ENCODE assay signal across 19 cellular contexts in genomic region chr3:189748046-189748445, GRCh38.
DNase-seq lines count a peak whose midpoint lies in the region; ATAC-seq, FAIRE-seq and TF ChIP-seq lines count a peak whose summit lies in the region.
"Had no signal": no experiment of that assay in that cellular context is flagged by ENCODE, and none has a peak within 500 bp of the region (broad histone marks: within the 10 kb centered on the region; RNA-seq: fewer than 3 reads in every experiment).

No MANE protein-coding gene starts in this region.

- no peak overlapping the region for H3K4me3 ChIP-seq in bronchial epithelial cell (ENCODE audit: low read depth, low read length)
- H3K4me3 ChIP-seq in mesenchymal stem cell (ENCODE audit: insufficient read depth in 1 of 2, low read depth in 1 of 2, low read length in 2 of 2), result no peak overlapping the region
- H3K4me3 ChIP-seq in MM.1S (ENCODE audit: low read length), result no peak overlapping the region
- H3K4me3 ChIP-seq: BLaER1 treated with 17β-estradiol and CSF1 and Interleukin-3, amounts not matched to agents 10 nM and 100 nM; GM23338; PC-9; SJCRH30 had no signal

- DNase-seq in GM18507 (ENCODE audit: extremely low spot score, insufficient read length, low read depth) (no peak), MV-4-11 (lab: John Stamatoyannopoulos, UW) (peak; percentile 29), OCI-M1 (lab: John Stamatoyannopoulos, UW) (peak; percentile 53), bronchial epithelial cell (ENCODE audit: low read depth) (peak; percentile 17), AG08396 (ENCODE audit: low spot score) (no peak), mesenchymal stem cell (no peak), MM.1S (no peak)
- DNase-seq in stimulated activated naive CD8-positive, alpha-beta T cell treated with anti-CD3 and anti-CD28 coated beads, Interleukin-15, amount 100 ng/mL, for 72 hours, result no peak
- DNase-seq: DMS79, NCI-H1092 treated with DMSO at 0.1 percent for 48 hours, NCI-H2081 treated with DMSO at 0.1 percent for 48 hours, NCI-H446 treated with DMSO at 0.1 percent for 48 hours, PC-9, SJCRH30, T-helper 17 cell had no signal

- no peaks in the 10 kb centered on the region for H4K20me1 ChIP-seq in MM.1S (ENCODE audit: insufficient read depth, low read length)
- H4K20me1 ChIP-seq: BLaER1 treated with 17β-estradiol and CSF1 and Interleukin-3, amounts not matched to agents 10 nM and 100 nM had no signal

- no peak overlapping the region for H2BK120ac ChIP-seq in mesenchymal stem cell (ENCODE audit: low read depth, low read length)

- no peak for ATAC-seq in stimulated activated naive CD8-positive, alpha-beta T cell treated with anti-CD3 and anti-CD28 coated beads, Interleukin-15, amount 100 ng/mL, for 72 hours
- ATAC-seq: GM23338, T-helper 17 cell had no signal

- H2AK5ac ChIP-seq in mesenchymal stem cell (ENCODE audit: low read length, severe bottlenecking), result no peak overlapping the region

- no peak overlapping the region for H2BK15ac ChIP-seq in mesenchymal stem cell (ENCODE audit: low read depth, poor library complexity, severe bottlenecking)

- H3K79me2 ChIP-seq in MM.1S (ENCODE audit: low read length), result no peaks in the 10 kb centered on the region

- no peaks in the 10 kb centered on the region for H3K9me2 ChIP-seq in MM.1S (replicated peaks; ENCODE audit: insufficient read depth, low read length)

- H3K27ac ChIP-seq in mesenchymal stem cell (ENCODE audit: low read length, poor library complexity, severe bottlenecking) (no peak overlapping the region), MM.1S (ENCODE audit: low read length) (no peak overlapping the region)
- H3K27ac ChIP-seq: BLaER1 treated with 17β-estradiol and CSF1 and Interleukin-3, amounts not matched to agents 10 nM and 100 nM; PC-9; RWPE1; SJCRH30 had no signal

- H3K23ac ChIP-seq in mesenchymal stem cell (ENCODE audit: low read length in 2 of 2), result no peak overlapping the region

- H3K27me3 ChIP-seq in bronchial epithelial cell (ENCODE audit: control insufficient read depth, insufficient read depth, low read length), result no peaks in the 10 kb centered on the region
- H3K27me3 ChIP-seq in mesenchymal stem cell (ENCODE audit: control insufficient read depth in 1 of 2, insufficient read depth in 1 of 2, low read length in 2 of 2), result no peaks in the 10 kb centered on the region
- H3K27me3 ChIP-seq in MM.1S (replicated peaks; ENCODE audit: insufficient read depth, low read length), result no peaks in the 10 kb centered on the region
- H3K27me3 ChIP-seq: BLaER1 treated with 17β-estradiol and CSF1 and Interleukin-3, amounts not matched to agents 10 nM and 100 nM; SJCRH30 had no signal

- H3K4ac ChIP-seq in mesenchymal stem cell (ENCODE audit: low read depth in 1 of 2, low read length in 2 of 2), result no peak overlapping the region

- no peak overlapping the region for H3K18ac ChIP-seq in mesenchymal stem cell (ENCODE audit: low read depth in 1 of 2, low read length in 2 of 2)

- H2BK12ac ChIP-seq in mesenchymal stem cell (ENCODE audit: low read length in 2 of 2), result no peak overlapping the region

- no peak overlapping the region for H4K91ac ChIP-seq in mesenchymal stem cell (ENCODE audit: low read length)

- H3K4me3 Mint-ChIP-seq in stimulated activated naive CD8-positive, alpha-beta T cell treated with anti-CD3 and anti-CD28 coated beads, Interleukin-15, amount 100 ng/mL, for 72 hours, result no peak overlapping the region
- H3K4me3 Mint-ChIP-seq: GM23338, IgD-negative memory B cell, T-helper 17 cell had no signal

- H3K27ac Mint-ChIP-seq in stimulated activated naive CD8-positive, alpha-beta T cell treated with anti-CD3 and anti-CD28 coated beads, Interleukin-15, amount 100 ng/mL, for 72 hours, result no peak overlapping the region
- H3K27ac Mint-ChIP-seq: GM23338, IgD-negative memory B cell, T-helper 17 cell had no signal

- TF ChIP-seq CTCF in bronchial epithelial cell (IDR thresholded peaks at IDR 0.05; ENCODE audit: insufficient read depth, low read length, severe bottlenecking) (no peak), MM.1S (IDR thresholded peaks at IDR 0.05; ENCODE audit: low read length) (no peak)

- H3K36me3 ChIP-seq in bronchial epithelial cell (ENCODE audit: control insufficient read depth, insufficient read depth, low read length) (no peaks in the 10 kb centered on the region), mesenchymal stem cell (ENCODE audit: control insufficient read depth in 1 of 2, insufficient read depth in 2 of 2, low read depth in 1 of 2, low read length in 2 of 2) (no peaks in the 10 kb centered on the region), MM.1S (replicated peaks; ENCODE audit: insufficient read depth, low read length) (no peaks in the 10 kb centered on the region)
- H3K36me3 ChIP-seq: SJCRH30 had no signal

- no peaks in the 10 kb centered on the region for H3K4me1 Mint-ChIP-seq in stimulated activated naive CD8-positive, alpha-beta T cell treated with anti-CD3 and anti-CD28 coated beads, Interleukin-15, amount 100 ng/mL, for 72 hours
- H3K4me1 Mint-ChIP-seq: GM23338, T-helper 17 cell had no signal

- H3K9ac ChIP-seq in mesenchymal stem cell (ENCODE audit: low read length) (no peak overlapping the region), MM.1S (ENCODE audit: low read length) (no peak overlapping the region)
- H3K9ac ChIP-seq: BLaER1 treated with 17β-estradiol and CSF1 and Interleukin-3, amounts not matched to agents 10 nM and 100 nM had no signal

- no peak overlapping the region for H3K14ac ChIP-seq in mesenchymal stem cell (ENCODE audit: low read length in 2 of 2)

- no CpG with 5 or more reads among the region's 2 CpGs for WGBS in mesenchymal stem cell

- H3K4me1 ChIP-seq in mesenchymal stem cell (ENCODE audit: control insufficient read depth, insufficient read depth, low read depth, low read length) (no peaks in the 10 kb centered on the region), MM.1S (ENCODE audit: low read length) (no peaks in the 10 kb centered on the region)
- H3K4me1 ChIP-seq: SJCRH30 had no signal

- H3K4me2 ChIP-seq in mesenchymal stem cell (ENCODE audit: low read length, poor library complexity, severe bottlenecking) (no peak overlapping the region), MM.1S (ENCODE audit: low read depth, low read length) (no peak overlapping the region)
- H3K4me2 ChIP-seq: BLaER1 treated with 17β-estradiol and CSF1 and Interleukin-3, amounts not matched to agents 10 nM and 100 nM; GM23338; PC-9 had no signal

- peaks cover 36% of the 10 kb centered on the region for H3K9me3 ChIP-seq in mesenchymal stem cell (ENCODE audit: control insufficient read depth, low read length)
- no peaks in the 10 kb centered on the region for H3K9me3 ChIP-seq in MM.1S (replicated peaks; ENCODE audit: insufficient read depth, low read length)
- H3K9me3 ChIP-seq: SJCRH30 had no signal

- peaks cover 12 to 18% of the 10 kb centered on the region in 2 donors for H3K9me3 Mint-ChIP-seq in stimulated activated naive CD8-positive, alpha-beta T cell treated with anti-CD3 and anti-CD28 coated beads, Interleukin-15, amount 100 ng/mL, for 72 hours
- H3K9me3 Mint-ChIP-seq: GM23338 had no signal

- no peaks in the 10 kb centered on the region for H3F3A ChIP-seq in MM.1S (ENCODE audit: insufficient read depth, low read length)

- H2BK5ac ChIP-seq in mesenchymal stem cell (ENCODE audit: low read depth, low read length, poor library complexity, severe bottlenecking), result no peak overlapping the region

- no peaks in the 10 kb centered on the region for H3K27me3 Mint-ChIP-seq in stimulated activated naive CD8-positive, alpha-beta T cell treated with anti-CD3 and anti-CD28 coated beads, Interleukin-15, amount 100 ng/mL, for 72 hours
- H3K27me3 Mint-ChIP-seq: IgD-negative memory B cell, T-helper 17 cell had no signal

- H2AFZ ChIP-seq in mesenchymal stem cell (ENCODE audit: low read depth, low read length), result no peak overlapping the region
- no peak overlapping the region for H2AFZ ChIP-seq in MM.1S (ENCODE audit: low read length)
- H2AFZ ChIP-seq: GM23338, PC-9 had no signal

- no peaks in the 10 kb centered on the region for H3K79me1 ChIP-seq in mesenchymal stem cell (replicated peaks; ENCODE audit: low read length, poor library complexity, severe bottlenecking)

- FAIRE-seq in GM18507 (lab: Jason Lieb, UNC), result peak; percentile 36
- FAIRE-seq in bronchial epithelial cell (lab: Jason Lieb, UNC), result no peak

- H4K8ac ChIP-seq in mesenchymal stem cell (ENCODE audit: low read length), result no peak overlapping the region

Comparison
In these comparisons a context has a peak if more than half of its experiments do, and no peak if none do; other contexts are left out.
1. DNase-seq: peak in MV-4-11 (single experiment), OCI-M1 (single experiment) and bronchial epithelial cell (single experiment); none in GM18507 (single experiment), AG08396 (single experiment), mesenchymal stem cell (single experiment), stimulated activated naive CD8-positive, alpha-beta T cell treated with anti-CD3 and anti-CD28 coated beads, Interleukin-15, amount 100 ng/mL, for 72 hours (0 of 2) and MM.1S (single experiment).